1 cellular context compared by ENCODE assay signal in genomic region chr19:50580240-50580639, GRCh38.
TF ChIP-seq lines count a peak whose summit lies in the region.

No MANE protein-coding gene starts in this region.

TF ChIP-seq in K562, 482 proteins besides CTCF, POLR2A, EP300 and RAD21:
- TF ChIP-seq ZNF512 (tag; IDR thresholded peaks at IDR 0.05) (peak; percentile 93), RFX7 (CRISPR knock-in tag; IDR thresholded peaks at IDR 0.05) (no peak), RBM25 (IDR thresholded peaks at IDR 0.05; ENCODE audit: low read depth, low read length, severe bottlenecking) (peak; percentile 5)
TF ChIP-seq in K562: peak in this region for 2.
